In genomic region chr7:48035301-48035966, GRCh38 we compare ENCODE assay signal across 8 cellular contexts. TPM values are rescaled to one million over a fixed set of nuclear protein-coding genes. Genes with fewer than 3 reads are reported as not detected.
A peak's percentile ranks its signal among the peaks of the same experiment; 100 is the strongest.
DNase-seq lines count a peak whose midpoint lies in the region; ATAC-seq and TF ChIP-seq lines count a peak whose summit lies in the region.

TSS of gene C7orf57 (plus strand) at chr7:48035543. CDS start at chr7:48036309, 766 bp downstream.

- H3K27me3 ChIP-seq in HUES64 (ENCODE audit: insufficient read depth, low read length), result peaks cover 57% of the 10 kb centered on the region
- H3K27me3 ChIP-seq in SJCRH30, result no peaks in the 10 kb centered on the region

- no peaks in the 10 kb centered on the region for H3K9me3 ChIP-seq in HUES64 (ENCODE audit: insufficient read depth, low read depth, low read length)
- no peaks in the 10 kb centered on the region for H3K9me3 ChIP-seq in SJCRH30 (replicated peaks)

- ATAC-seq in GM21529 (IDR thresholded peaks at IDR 0.05; ENCODE audit: unreplicated experiment), result peak; percentile 99

- DNase-seq in DMS153 (lab: John Stamatoyannopoulos, UW), result peak; percentile 64
- peak; percentile 29 to 37 for DNase-seq in SJCRH30
- DNase-seq in activated naive CD4-positive, alpha-beta T cell treated with anti-CD3 and anti-CD28 coated beads, Interleukin-2, amount 50 U/mL, for 16 hours, result peak; percentile 88
- peak; percentile 96 for DNase-seq in glutamatergic neuron
- peak in 55 of 56 donors; percentile 26 to 93 (median 75) for DNase-seq in nucleus accumbens (lab: John Stamatoyannopoulos, UW)
- peak; percentile 78 for DNase-seq in stromal cell of bone marrow (ENCODE audit: low read depth)

- TF ChIP-seq CTCF in glutamatergic neuron (IDR thresholded peaks at IDR 0.05; ENCODE audit: partially characterized antibody, unreplicated experiment), result no peak

- no peak within 1 kb of the TSS for H3K27ac ChIP-seq in HUES64 (ENCODE audit: low read depth, low read length)
- H3K27ac ChIP-seq in SJCRH30, result no peak within 1 kb of the TSS

- peaks cover 6% of the 10 kb centered on the region for H3K4me1 Mint-ChIP-seq in glutamatergic neuron (ENCODE audit: low read depth, unreplicated experiment)

- peak within 1 kb of the TSS; percentile 42; the same call in 1 of the 2 replicates for H3K9ac ChIP-seq in HUES64 (ENCODE audit: low read depth, low read length)

- H3K4me1 ChIP-seq in HUES64 (ENCODE audit: insufficient read depth, low read length), result peaks cover 39% of the 10 kb centered on the region
- peaks cover 4% of the 10 kb centered on the region; the same call in 1 of the 2 replicates for H3K4me1 ChIP-seq in SJCRH30

- peaks cover 5% of the 10 kb centered on the region for H3K27me3 Mint-ChIP-seq in glutamatergic neuron (ENCODE audit: unreplicated experiment)

- WGBS in HUES64, result under 1% methylated on average over 62 of the region's 62 CpGs

- peak within 1 kb of the TSS; percentile 67 for H3K4me3 ChIP-seq in HUES64 (ENCODE audit: low read length)
- 0 out of 2 replicates have a peak within 1 kb of the TSS, but pooled peaks have one; percentile 21 for H3K4me3 ChIP-seq in SJCRH30

- no peaks in the 10 kb centered on the region for H3K36me3 Mint-ChIP-seq in glutamatergic neuron (ENCODE audit: unreplicated experiment)

- H3K36me3 ChIP-seq in HUES64 (ENCODE audit: insufficient read depth, low read length) (no peaks in the 10 kb centered on the region), SJCRH30 (no peaks in the 10 kb centered on the region)

- no peaks in the 10 kb centered on the region for H3K9me3 Mint-ChIP-seq in glutamatergic neuron (ENCODE audit: unreplicated experiment)

- H3K4me3 Mint-ChIP-seq in glutamatergic neuron (ENCODE audit: unreplicated experiment), result peak within 1 kb of the TSS; percentile 93

- H3K27ac Mint-ChIP-seq in glutamatergic neuron (ENCODE audit: unreplicated experiment), result no peak within 1 kb of the TSS

RNA-seq across cellular contexts. Expression of gene C7orf57, which starts in this region (rescaled TPM):
- not detected for polyA plus RNA-seq in HUES64 (2013, experiment 1 of 2)
- polyA plus RNA-seq in HUES64 (2013, experiment 2 of 2), result 0.25 TPM
- total RNA-seq in SJCRH30 (2014; rRNA removed; shearing (Covaris generic)), result 0.06 TPM in 1 of 2 replicates, not detected in the other
- not detected for total RNA-seq in glutamatergic neuron (ENCODE audit: unreplicated experiment)

Comparison
In these comparisons a context has a peak if more than half of its experiments do, and no peak if none do; other contexts are left out.
1. Peak in DNase-seq and H3K4me3 ChIP-seq in SJCRH30; RNA of the gene not detected or under 1 TPM.
2. Peak in DNase-seq in glutamatergic neuron; RNA of the gene not detected or under 1 TPM.
3. DNase-seq: peak in every context shown above with its lines; median percentile 96 in glutamatergic neuron; 88 in activated naive CD4-positive, alpha-beta T cell treated with anti-CD3 and anti-CD28 coated beads, Interleukin-2, amount 50 U/mL, for 16 hours; 78 in stromal cell of bone marrow; 75 in nucleus accumbens; 64 in DMS153; 33 in SJCRH30.